In genomic region chr22:39081557-39081956, GRCh38 we compare ENCODE assay signal across 23 cellular contexts. TPM values are rescaled to one million over a fixed set of nuclear protein-coding genes. Genes with fewer than 3 reads are reported as not detected.
DNase-seq lines count a peak whose midpoint lies in the region; ATAC-seq and TF ChIP-seq lines count a peak whose summit lies in the region.
"Had no signal": no experiment of that assay in that cellular context is flagged by ENCODE, and none has a peak within 500 bp of the region (broad histone marks: within the 10 kb centered on the region; RNA-seq: fewer than 3 reads in every experiment).

No MANE protein-coding gene starts in this region.

- no peaks in the 10 kb centered on the region for H3K36me3 ChIP-seq in neural progenitor cell

- no peak for ATAC-seq in activated CD8-positive, alpha-beta memory T cell treated with anti-CD3 and anti-CD28 coated beads, Interleukin-2, amount 10 ng/mL, durations not matched to agents 7 days and 5 days
- no peak for ATAC-seq in T-cell (replicated peaks in 1 of 4)
- no peak for ATAC-seq in central memory CD8-positive, alpha-beta T cell (replicated peaks; ENCODE audit: extremely low read depth, poor library complexity, severe bottlenecking)
- no peak for ATAC-seq in HG03108 (IDR thresholded peaks at IDR 0.05; ENCODE audit: unreplicated experiment)

- POLR2A ChIA-PET in T-cell (lab: Charles Lee), result no interaction called here

- no peaks in the 10 kb centered on the region for H3K79me2 ChIP-seq in neural progenitor cell (ENCODE audit: low read depth)

- no peak for DNase-seq in activated CD8-positive, alpha-beta memory T cell treated with anti-CD3 and anti-CD28 coated beads, Interleukin-2, amount 10 ng/mL, durations not matched to agents 7 days and 5 days
- DNase-seq in activated CD8-positive, alpha-beta memory T cell treated with anti-CD3 and anti-CD28 coated beads, Interleukin-2, amount 50 U/mL, for 4 hours, result no peak
- DNase-seq in T-cell (no peak), neural progenitor cell (ENCODE audit: low spot score) (no peak), AML-193 (lab: John Stamatoyannopoulos, UW) (no peak), COLO668 (lab: John Stamatoyannopoulos, UW; ENCODE audit: unreplicated experiment) (no peak)
- no peak for DNase-seq in central memory CD8-positive, alpha-beta T cell (ENCODE audit: low spot score in 2 of 2)
- DNase-seq: activated effector memory CD4-positive, alpha-beta T cell treated with anti-CD3 and anti-CD28 coated beads, Interleukin-2, amount 50 U/mL, for 16 hours; amygdala; caudate nucleus; DMS 273 treated with DMSO at 0.1 percent for 48 hours; head of caudate nucleus; MM.1S; NCI-H1694; NCI-H774; SHP77; stimulated activated CD4-positive, alpha-beta T cell treated with anti-CD3 and anti-CD28 coated beads, Interleukin-12 subunit alpha, Interleukin-12 subunit beta, amount 100 ng/mL, for 4 hours had no signal

- peak overlapping the region; percentile 7 for H3K4me3 Mint-ChIP-seq in activated CD8-positive, alpha-beta memory T cell treated with anti-CD3 and anti-CD28 coated beads, Interleukin-2, amount 10 ng/mL, durations not matched to agents 7 days and 5 days
- H3K4me3 Mint-ChIP-seq in T-cell (peak overlapping the region in 2 of 3 donors; percentile 8 to 24), neural progenitor cell (no peak overlapping the region)
- H3K4me3 Mint-ChIP-seq in central memory CD8-positive, alpha-beta T cell, result peak overlapping the region; percentile 98

- H3K27ac ChIP-seq in neural progenitor cell, result no peak overlapping the region
- H3K27ac ChIP-seq: suprapubic skin, VCaP had no signal

- H3F3A ChIP-seq in neural progenitor cell (ENCODE audit: low read depth), result no peaks in the 10 kb centered on the region

- H3K9ac ChIP-seq in neural progenitor cell, result no peak overlapping the region

- H3K27ac Mint-ChIP-seq in activated CD8-positive, alpha-beta memory T cell treated with anti-CD3 and anti-CD28 coated beads, Interleukin-2, amount 10 ng/mL, durations not matched to agents 7 days and 5 days, result peak overlapping the region; percentile 71
- peak overlapping the region; percentile 71 to 72 for H3K27ac Mint-ChIP-seq in T-cell
- H3K27ac Mint-ChIP-seq in central memory CD8-positive, alpha-beta T cell (ENCODE audit: low read depth), result peak overlapping the region; percentile 100
- H3K27ac Mint-ChIP-seq in neural progenitor cell, result peak overlapping the region; percentile 18

- H3K36me3 Mint-ChIP-seq in activated CD8-positive, alpha-beta memory T cell treated with anti-CD3 and anti-CD28 coated beads, Interleukin-2, amount 10 ng/mL, durations not matched to agents 7 days and 5 days, result peaks cover 56% of the 10 kb centered on the region
- H3K36me3 Mint-ChIP-seq in T-cell (peaks cover 27% of the 10 kb centered on the region), neural progenitor cell (no peaks in the 10 kb centered on the region)
- H3K36me3 Mint-ChIP-seq in central memory CD8-positive, alpha-beta T cell (ENCODE audit: insufficient read depth), result peaks cover 72% of the 10 kb centered on the region

- no peaks in the 10 kb centered on the region for H3K27me3 ChIP-seq in neural progenitor cell
- H3K27me3 ChIP-seq: suprapubic skin had no signal

- peaks cover 68% of the 10 kb centered on the region for H3K4me1 Mint-ChIP-seq in activated CD8-positive, alpha-beta memory T cell treated with anti-CD3 and anti-CD28 coated beads, Interleukin-2, amount 10 ng/mL, durations not matched to agents 7 days and 5 days
- peaks cover 45 to 67% (median 51%) of the 10 kb centered on the region in 3 donors for H3K4me1 Mint-ChIP-seq in T-cell
- H3K4me1 Mint-ChIP-seq in central memory CD8-positive, alpha-beta T cell, result peaks cover 77% of the 10 kb centered on the region
- peaks cover 20% of the 10 kb centered on the region for H3K4me1 Mint-ChIP-seq in neural progenitor cell

- CTCF ChIA-PET in activated CD8-positive, alpha-beta memory T cell treated with anti-CD3 and anti-CD28 coated beads, Interleukin-2, amount 10 ng/mL, durations not matched to agents 7 days and 5 days (lab: Charles Lee), result no interaction called here
- CTCF ChIA-PET in T-cell (lab: Charles Lee), result no interaction called here

- no peaks in the 10 kb centered on the region for H3K9me3 Mint-ChIP-seq in activated CD8-positive, alpha-beta memory T cell treated with anti-CD3 and anti-CD28 coated beads, Interleukin-2, amount 10 ng/mL, durations not matched to agents 7 days and 5 days (ENCODE audit: low read depth)
- H3K9me3 Mint-ChIP-seq in T-cell (no peaks in the 10 kb centered on the region), neural progenitor cell (no peaks in the 10 kb centered on the region)
- no peaks in the 10 kb centered on the region for H3K9me3 Mint-ChIP-seq in central memory CD8-positive, alpha-beta T cell

- no peaks in the 10 kb centered on the region for H3K9me3 ChIP-seq in neural progenitor cell (ENCODE audit: low read depth)
- H3K9me3 ChIP-seq: suprapubic skin had no signal

- no peak for TF ChIP-seq CTCF in neural progenitor cell (IDR thresholded peaks at IDR 0.05)

- no peak overlapping the region for H3K4me2 ChIP-seq in neural progenitor cell

- H4K20me1 ChIP-seq in neural progenitor cell (ENCODE audit: low read depth), result no peaks in the 10 kb centered on the region

- H3K27me3 Mint-ChIP-seq in activated CD8-positive, alpha-beta memory T cell treated with anti-CD3 and anti-CD28 coated beads, Interleukin-2, amount 10 ng/mL, durations not matched to agents 7 days and 5 days, result no peaks in the 10 kb centered on the region
- H3K27me3 Mint-ChIP-seq in T-cell (no peaks in the 10 kb centered on the region), neural progenitor cell (ENCODE audit: insufficient read depth, low read depth) (peaks cover 4% of the 10 kb centered on the region)
- no peaks in the 10 kb centered on the region for H3K27me3 Mint-ChIP-seq in central memory CD8-positive, alpha-beta T cell

- no peak overlapping the region for H2AFZ ChIP-seq in neural progenitor cell (replicated peaks)

- peaks cover 3% of the 10 kb centered on the region for H3K4me1 ChIP-seq in neural progenitor cell

- H3K4me3 ChIP-seq in neural progenitor cell, result no peak overlapping the region
- H3K4me3 ChIP-seq: suprapubic skin had no signal

RNA-seq across cellular contexts. Expression of gene APOBEC3G, which starts 4.5 kb away (rescaled TPM):
- total RNA-seq in activated CD8-positive, alpha-beta memory T cell treated with anti-CD3 and anti-CD28 coated beads, Interleukin-2, amount 10 ng/mL, durations not matched to agents 7 days and 5 days, result 100 to 1,000 TPM; 146 to 196 TPM
- total RNA-seq in T-cell, result 10 to 100 TPM; 29.7 to 71.3 (median 62.7) TPM
- total RNA-seq in neural progenitor cell (ENCODE audit: low replicate concordance), result 0.30 and 0.90 TPM in 2 replicates

RNA-seq across cellular contexts. Expression of gene APOBEC3H, which starts 15.5 kb away (rescaled TPM):
- 100 to 1,000 TPM in 1 of 2 experiments, 10 to 100 TPM in 1; 67.0 to 137 TPM for total RNA-seq in activated CD8-positive, alpha-beta memory T cell treated with anti-CD3 and anti-CD28 coated beads, Interleukin-2, amount 10 ng/mL, durations not matched to agents 7 days and 5 days
- total RNA-seq in T-cell (1 to 10 TPM; 1.1 to 6.9 (median 6.1) TPM), neural progenitor cell (ENCODE audit: low replicate concordance) (0.87 and 1.4 TPM in 2 replicates)
- total RNA-seq: dermis microvascular lymphatic vessel endothelial cell, liver, osteoblast had no signal

RNA-seq across cellular contexts. Expression of gene APOBEC3F, which starts 40.9 kb away (rescaled TPM):
- total RNA-seq in activated CD8-positive, alpha-beta memory T cell treated with anti-CD3 and anti-CD28 coated beads, Interleukin-2, amount 10 ng/mL, durations not matched to agents 7 days and 5 days, result 10 to 100 TPM; 39.8 to 58.0 TPM
- total RNA-seq in T-cell (10 to 100 TPM; 14.3 to 29.1 (median 18.5) TPM), neural progenitor cell (ENCODE audit: low replicate concordance) (0.45 and 2.8 TPM in 2 replicates)

Comparison
In these comparisons a context has a peak if more than half of its experiments do, and no peak if none do; other contexts are left out.
1. H3K27ac Mint-ChIP-seq: peak in every context shown above with its lines; median percentile 100 in central memory CD8-positive, alpha-beta T cell; 72 in T-cell; 71 in activated CD8-positive, alpha-beta memory T cell treated with anti-CD3 and anti-CD28 coated beads, Interleukin-2, amount 10 ng/mL, durations not matched to agents 7 days and 5 days; 18 in neural progenitor cell.
2. RNA of gene APOBEC3G, which starts 4.5 kb away (total RNA-seq): 146 to 196 TPM in activated CD8-positive, alpha-beta memory T cell treated with anti-CD3 and anti-CD28 coated beads, Interleukin-2, amount 10 ng/mL, durations not matched to agents 7 days and 5 days and 29.7 to 71.3 TPM in T-cell; 0.30 to 0.90 TPM in neural progenitor cell; every median in the first group is over 10 times any median in the second.
3. RNA of gene APOBEC3H, which starts 15.5 kb away (total RNA-seq): 67.0 to 137 TPM in activated CD8-positive, alpha-beta memory T cell treated with anti-CD3 and anti-CD28 coated beads, Interleukin-2, amount 10 ng/mL, durations not matched to agents 7 days and 5 days; 1.1 to 6.9 TPM in T-cell and 0.87 to 1.4 TPM in neural progenitor cell; every median in the first group is over 4 times any median in the second.